8 cellular contexts compared by ENCODE assay signal in the genomic region with DNA sequence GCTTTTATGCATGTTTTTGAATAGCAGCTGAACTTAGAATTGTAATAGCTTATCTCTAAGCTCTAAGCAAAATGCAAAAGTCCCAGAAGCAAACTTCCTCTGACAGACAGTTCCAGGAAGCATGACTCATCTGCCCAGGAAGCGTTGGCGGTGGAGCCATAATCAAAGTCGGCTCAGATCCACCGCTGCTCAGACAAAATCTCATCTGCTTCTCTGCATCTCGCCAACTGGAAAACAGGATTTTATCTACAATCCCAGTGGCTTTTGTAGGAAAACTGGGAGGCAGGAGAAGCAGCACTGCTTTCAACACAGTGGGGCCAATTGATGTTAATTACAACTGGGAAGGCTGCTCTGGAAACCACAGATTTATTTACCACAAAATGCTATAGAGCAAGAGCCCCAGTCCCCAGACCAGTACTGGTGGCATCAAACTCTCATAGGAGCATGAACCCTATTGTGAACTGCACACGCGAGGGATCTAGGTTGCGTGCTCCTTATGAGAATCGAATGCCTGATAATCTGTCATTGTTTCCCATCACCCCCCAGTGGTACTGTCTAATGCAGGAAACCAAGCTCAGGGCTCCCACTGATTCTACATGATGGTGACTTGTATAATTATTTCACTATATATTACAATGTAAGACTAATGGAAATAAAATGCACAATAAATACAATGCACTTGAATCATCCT.
DNase-seq lines count a peak whose midpoint lies in the region; ATAC-seq, FAIRE-seq and TF ChIP-seq lines count a peak whose summit lies in the region.

No MANE protein-coding gene starts in this region.

- TF ChIP-seq RAD21 in liver (IDR thresholded peaks at IDR 0.05): peak; percentile 26 to 40

- no peaks in the 10 kb centered on the region for H3K27me3 ChIP-seq in liver (ENCODE audit: control insufficient read depth in 4 of 4, insufficient read depth in 4 of 4, low read length in 3 of 4)

- CTCF ChIA-PET in activated B cell treated with CpG ODN at 0.5 μM for 24 hours (lab: Charles Lee): no interaction called here
- CTCF ChIA-PET in MCF 10A (lab: Yijun Ruan, JAX): interaction anchor here (0.5 kb wide), 1 partner anchor 106 kb away, joined by 4 read pairs; no protein-coding TSS in a partner anchor

- peak; percentile 62 for FAIRE-seq in A204.1 (lab: Jason Lieb, UNC)

- no peaks in the 10 kb centered on the region for H3K27me3 Mint-ChIP-seq in activated B cell treated with CpG ODN at 0.5 μM for 24 hours
- H3K27me3 Mint-ChIP-seq in MCF 10A (ENCODE audit: insufficient read depth, unreplicated experiment): no peaks in the 10 kb centered on the region

- intact Hi-C loops in activated B cell treated with CpG ODN at 0.5 μM for 24 hours (cut with micrococcal nuclease) (loop anchor here (5.0 kb wide), 1 partner anchor 137 kb away; no protein-coding TSS in a partner anchor), MCF 10A (cut with micrococcal nuclease) (loop anchor here (1.0 to 10.0 kb wide), 3 partner anchors 33 to 185 kb away; no protein-coding TSS in a partner anchor)

- H3K36me3 ChIP-seq in liver (ENCODE audit: control insufficient read depth in 4 of 4, insufficient read depth in 3 of 4, low read depth in 1 of 4, low read length in 3 of 4): no peaks in the 10 kb centered on the region

- H3K4me3 Mint-ChIP-seq in activated B cell treated with CpG ODN at 0.5 μM for 24 hours (peak overlapping the region; percentile 64), MCF 10A (ENCODE audit: unreplicated experiment) (peak overlapping the region; percentile 19)

- TF ChIP-seq CTCF in activated B cell treated with CpG ODN at 0.5 μM for 24 hours (IDR thresholded peaks at IDR 0.05): no peak
- no peak for TF ChIP-seq CTCF in MCF 10A (IDR thresholded peaks at IDR 0.05; ENCODE audit: unreplicated experiment)
- no peak for TF ChIP-seq CTCF in liver (IDR thresholded peaks at IDR 0.05; ENCODE audit: low read depth, low read length, missing input control)

- H3K9me3 ChIP-seq in liver (ENCODE audit: control insufficient read depth in 4 of 4, low read length in 3 of 4): peaks cover 0 to 3% (median 0%) of the 10 kb centered on the region in 4 donors

- no peak overlapping the region for H3K4me3 ChIP-seq in liver (ENCODE audit: low read depth in 1 of 3, low read length in 3 of 3)

- peak overlapping the region in 1 of 2 donors; percentile 2 for H3K9ac ChIP-seq in liver (ENCODE audit: low read depth in 1 of 2, low read length in 2 of 2)

- ATAC-seq in HG03342 (IDR thresholded peaks at IDR 0.05; ENCODE audit: unreplicated experiment) (peak; percentile 31), activated B cell treated with CpG ODN at 0.5 μM for 24 hours (ENCODE audit: low read depth) (peak; percentile 64), GM21360 (IDR thresholded peaks at IDR 0.05; ENCODE audit: unreplicated experiment) (no peak)

- no peaks in the 10 kb centered on the region for H3K4me1 ChIP-seq in liver (ENCODE audit: control insufficient read depth in 4 of 4, insufficient read depth in 4 of 4, low read length in 3 of 4)

- peak overlapping the region in 1 of 2 donors; percentile 59 for H3K27ac ChIP-seq in liver (ENCODE audit: low read depth in 1 of 2, low read length in 2 of 2)

- no peak for DNase-seq in activated B cell treated with CpG ODN at 0.5 μM for 24 hours
- DNase-seq in MCF 10A (ENCODE audit: unreplicated experiment): peak; percentile 82
- peak; percentile 86 for DNase-seq in stimulated activated CD4-positive, alpha-beta T cell treated with anti-CD3 and anti-CD28 coated beads, Interleukin-4, amount 100 ng/mL, for 1 hour
- DNase-seq in GM19238 (ENCODE audit: insufficient read length, low spot score): no peak

- H3K4me1 Mint-ChIP-seq in activated B cell treated with CpG ODN at 0.5 μM for 24 hours (peaks cover 38% of the 10 kb centered on the region), MCF 10A (ENCODE audit: insufficient read depth, unreplicated experiment) (peaks cover 19% of the 10 kb centered on the region)

- POLR2A ChIA-PET in activated B cell treated with CpG ODN at 0.5 μM for 24 hours (lab: Charles Lee) (interaction anchor here (1.0 kb wide), 1 partner anchor 199 kb away, joined by 6 read pairs; a partner anchor contains a TSS), MCF 10A (lab: Yijun Ruan, JAX) (interaction anchor here (1.0 kb wide), 1 partner anchor 14 kb away, joined by 3 read pairs; no protein-coding TSS in a partner anchor)

- WGBS in liver: 68% methylated on average over 9 of the region's 9 CpGs

- H3K27ac Mint-ChIP-seq in activated B cell treated with CpG ODN at 0.5 μM for 24 hours: peak overlapping the region; percentile 46
- H3K27ac Mint-ChIP-seq in MCF 10A (ENCODE audit: low read depth, unreplicated experiment): peak overlapping the region; percentile 39

- BruUV-seq in MCF 10A (replicated peaks; lab: Mats Ljungman, UMichigan): no TSS peak

- H3K9me3 Mint-ChIP-seq in activated B cell treated with CpG ODN at 0.5 μM for 24 hours (no peaks in the 10 kb centered on the region), MCF 10A (ENCODE audit: unreplicated experiment) (no peaks in the 10 kb centered on the region)

- H3K36me3 Mint-ChIP-seq in activated B cell treated with CpG ODN at 0.5 μM for 24 hours (ENCODE audit: low read depth) (no peaks in the 10 kb centered on the region), MCF 10A (ENCODE audit: insufficient read depth, unreplicated experiment) (no peaks in the 10 kb centered on the region)

TF ChIP-seq in liver, 16 proteins besides CTCF, POLR2A, EP300 and RAD21:
- TF ChIP-seq TAF1 (conservative IDR thresholded peaks at IDR 0.05): no peak
- no peak for TF ChIP-seq HNF4G (IDR thresholded peaks at IDR 0.05)
- TF ChIP-seq YY1 (IDR thresholded peaks at IDR 0.05): no peak
- no peak for TF ChIP-seq FOXA2 (IDR thresholded peaks at IDR 0.05)
- TF ChIP-seq, protein P1, sequence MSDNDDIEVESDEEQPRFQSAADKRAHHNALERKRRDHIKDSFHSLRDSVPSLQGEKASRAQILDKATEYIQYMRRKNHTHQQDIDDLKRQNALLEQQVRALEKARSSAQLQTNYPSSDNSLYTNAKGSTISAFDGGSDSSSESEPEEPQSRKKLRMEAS (IDR thresholded peaks at IDR 0.05): peak; percentile 33
- peak; percentile 33 for TF ChIP-seq NR2F2 (IDR thresholded peaks at IDR 0.05)
- TF ChIP-seq, protein P2, sequence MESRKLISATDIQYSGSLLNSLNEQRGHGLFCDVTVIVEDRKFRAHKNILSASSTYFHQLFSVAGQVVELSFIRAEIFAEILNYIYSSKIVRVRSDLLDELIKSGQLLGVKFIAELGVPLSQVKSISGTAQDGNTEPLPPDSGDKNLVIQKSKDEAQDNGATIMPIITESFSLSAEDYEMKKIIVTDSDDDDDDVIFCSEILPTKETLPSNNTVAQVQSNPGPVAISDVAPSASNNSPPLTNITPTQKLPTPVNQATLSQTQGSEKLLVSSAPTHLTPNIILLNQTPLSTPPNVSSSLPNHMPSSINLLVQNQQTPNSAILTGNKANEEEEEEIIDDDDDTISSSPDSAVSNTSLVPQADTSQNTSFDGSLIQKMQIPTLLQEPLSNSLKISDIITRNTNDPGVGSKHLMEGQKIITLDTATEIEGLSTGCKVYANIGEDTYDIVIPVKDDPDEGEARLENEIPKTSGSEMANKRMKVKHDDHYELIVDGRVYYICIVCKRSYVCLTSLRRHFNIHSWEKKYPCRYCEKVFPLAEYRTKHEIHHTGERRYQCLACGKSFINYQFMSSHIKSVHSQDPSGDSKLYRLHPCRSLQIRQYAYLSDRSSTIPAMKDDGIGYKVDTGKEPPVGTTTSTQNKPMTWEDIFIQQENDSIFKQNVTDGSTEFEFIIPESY (IDR thresholded peaks at IDR 0.05): no peak
- TF ChIP-seq HNF4A (conservative IDR thresholded peaks at IDR 0.05): no peak
- TF ChIP-seq, protein P3, sequence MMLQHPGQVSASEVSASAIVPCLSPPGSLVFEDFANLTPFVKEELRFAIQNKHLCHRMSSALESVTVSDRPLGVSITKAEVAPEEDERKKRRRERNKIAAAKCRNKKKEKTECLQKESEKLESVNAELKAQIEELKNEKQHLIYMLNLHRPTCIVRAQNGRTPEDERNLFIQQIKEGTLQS (IDR thresholded peaks at IDR 0.05): no peak
- no peak for TF ChIP-seq GABPA (IDR thresholded peaks at IDR 0.05 in 1 of 2, conservative IDR thresholded peaks at IDR 0.05 in 1 of 2)
- TF ChIP-seq, protein P4, sequence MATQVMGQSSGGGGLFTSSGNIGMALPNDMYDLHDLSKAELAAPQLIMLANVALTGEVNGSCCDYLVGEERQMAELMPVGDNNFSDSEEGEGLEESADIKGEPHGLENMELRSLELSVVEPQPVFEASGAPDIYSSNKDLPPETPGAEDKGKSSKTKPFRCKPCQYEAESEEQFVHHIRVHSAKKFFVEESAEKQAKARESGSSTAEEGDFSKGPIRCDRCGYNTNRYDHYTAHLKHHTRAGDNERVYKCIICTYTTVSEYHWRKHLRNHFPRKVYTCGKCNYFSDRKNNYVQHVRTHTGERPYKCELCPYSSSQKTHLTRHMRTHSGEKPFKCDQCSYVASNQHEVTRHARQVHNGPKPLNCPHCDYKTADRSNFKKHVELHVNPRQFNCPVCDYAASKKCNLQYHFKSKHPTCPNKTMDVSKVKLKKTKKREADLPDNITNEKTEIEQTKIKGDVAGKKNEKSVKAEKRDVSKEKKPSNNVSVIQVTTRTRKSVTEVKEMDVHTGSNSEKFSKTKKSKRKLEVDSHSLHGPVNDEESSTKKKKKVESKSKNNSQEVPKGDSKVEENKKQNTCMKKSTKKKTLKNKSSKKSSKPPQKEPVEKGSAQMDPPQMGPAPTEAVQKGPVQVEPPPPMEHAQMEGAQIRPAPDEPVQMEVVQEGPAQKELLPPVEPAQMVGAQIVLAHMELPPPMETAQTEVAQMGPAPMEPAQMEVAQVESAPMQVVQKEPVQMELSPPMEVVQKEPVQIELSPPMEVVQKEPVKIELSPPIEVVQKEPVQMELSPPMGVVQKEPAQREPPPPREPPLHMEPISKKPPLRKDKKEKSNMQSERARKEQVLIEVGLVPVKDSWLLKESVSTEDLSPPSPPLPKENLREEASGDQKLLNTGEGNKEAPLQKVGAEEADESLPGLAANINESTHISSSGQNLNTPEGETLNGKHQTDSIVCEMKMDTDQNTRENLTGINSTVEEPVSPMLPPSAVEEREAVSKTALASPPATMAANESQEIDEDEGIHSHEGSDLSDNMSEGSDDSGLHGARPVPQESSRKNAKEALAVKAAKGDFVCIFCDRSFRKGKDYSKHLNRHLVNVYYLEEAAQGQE (IDR thresholded peaks at IDR 0.05): no peak
- TF ChIP-seq RXRA (IDR thresholded peaks at IDR 0.05): no peak
- peak in 1 of 2 donors; percentile 22 for TF ChIP-seq EGR1 (IDR thresholded peaks at IDR 0.05; ENCODE audit: low read depth in 2 of 2)
- no peak for TF ChIP-seq FOXA1 (IDR thresholded peaks at IDR 0.05)
- peak; percentile 30 for TF ChIP-seq SP1 (IDR thresholded peaks at IDR 0.05)
- peak; percentile 93 to 97 for TF ChIP-seq JUND (IDR thresholded peaks at IDR 0.05)
TF ChIP-seq in liver: peak in this region for 5.

Comparison
In these comparisons a context has a peak if more than half of its experiments do, and no peak if none do; other contexts are left out.
1. DNase-seq: peak in MCF 10A (single experiment) and stimulated activated CD4-positive, alpha-beta T cell treated with anti-CD3 and anti-CD28 coated beads, Interleukin-4, amount 100 ng/mL, for 1 hour (single experiment); none in activated B cell treated with CpG ODN at 0.5 μM for 24 hours (single experiment) and GM19238 (single experiment).